In the genomic region with DNA sequence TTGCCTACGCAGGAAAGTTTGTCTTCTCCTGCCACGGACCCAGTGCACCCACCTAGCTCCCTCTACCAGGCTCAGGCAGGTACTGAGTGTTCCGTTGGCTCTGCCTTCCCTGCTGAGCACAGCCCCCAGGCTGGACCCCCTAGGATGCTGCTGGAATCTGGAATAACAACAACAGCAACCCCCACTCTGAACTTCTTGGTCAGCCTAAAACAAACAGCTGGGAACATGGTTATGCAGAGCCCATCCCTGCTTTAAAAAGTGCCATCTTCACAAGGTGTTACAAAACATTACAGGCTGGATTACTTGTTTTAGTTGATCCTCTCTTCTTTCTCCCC, we compare ENCODE assay signal across 26 cellular contexts. TPM values are rescaled to one million over a fixed set of nuclear protein-coding genes. Genes with fewer than 3 reads are reported as not detected.
DNase-seq lines count a peak whose midpoint lies in the region; ATAC-seq and TF ChIP-seq lines count a peak whose summit lies in the region.
"Had no signal": no experiment of that assay in that cellular context is flagged by ENCODE, and none has a peak within 500 bp of the region (broad histone marks: within the 10 kb centered on the region; RNA-seq: fewer than 3 reads in every experiment).

No MANE protein-coding gene starts in this region.

- no peaks in the 10 kb centered on the region for H3K36me3 ChIP-seq in hepatocyte (replicated peaks; ENCODE audit: insufficient read depth, low read depth)
- no peaks in the 10 kb centered on the region for H3K36me3 ChIP-seq in lower lobe of right lung
- H3K36me3 ChIP-seq in esophagus squamous epithelium: no peaks in the 10 kb centered on the region
- H3K36me3 ChIP-seq: left lung, ovary, transverse colon had no signal

- H4K20me1 ChIP-seq in hepatocyte (ENCODE audit: insufficient read depth, poor library complexity, severe bottlenecking): no peaks in the 10 kb centered on the region

- no peak overlapping the region for H3K27ac ChIP-seq in VCaP
- H3K27ac ChIP-seq in hepatocyte: no peak overlapping the region
- H3K27ac ChIP-seq in lower lobe of right lung: no peak overlapping the region
- no peak overlapping the region for H3K27ac ChIP-seq in esophagus squamous epithelium
- H3K27ac ChIP-seq: left lung, ovary, transverse colon had no signal

- ATAC-seq in HG03025 (IDR thresholded peaks at IDR 0.05; ENCODE audit: low FRiP score, unreplicated experiment) (no peak), lower lobe of right lung (no peak)
- ATAC-seq: activated CD4-positive, alpha-beta T cell treated with anti-CD3 and anti-CD28 coated beads for 36 hours; left lung; T-helper 17 cell had no signal

- TF ChIP-seq POLR2A in esophagus squamous epithelium (IDR thresholded peaks at IDR 0.05): no peak

- H3K4me1 ChIP-seq in hepatocyte (ENCODE audit: insufficient read depth) (no peaks in the 10 kb centered on the region), lower lobe of right lung (no peaks in the 10 kb centered on the region), esophagus squamous epithelium (no peaks in the 10 kb centered on the region)
- H3K4me1 ChIP-seq: left lung, transverse colon had no signal

- H3K4me2 ChIP-seq in hepatocyte: no peak overlapping the region
- H3K4me2 ChIP-seq: SK-N-SH had no signal

- H2AFZ ChIP-seq in hepatocyte: no peak overlapping the region

- 3% methylated on average over 3 of the region's 3 CpGs for WGBS in hepatocyte (ENCODE audit: low lambda C conversion rate, missing lambda C conversion rate)
- 20% methylated on average over 1 of the region's 3 CpGs; no CpG with 5 or more reads in 1 of the 2 donors for WGBS in esophagus squamous epithelium, 2 donors

- H3K4me1 Mint-ChIP-seq in nephron: peaks cover 8% of the 10 kb centered on the region
- H3K4me1 Mint-ChIP-seq: activated CD4-positive, alpha-beta T cell treated with anti-CD3 and anti-CD28 coated beads for 36 hours; immature natural killer cell; naive B cell; T-helper 17 cell had no signal

- H3K27me3 ChIP-seq in hepatocyte (peaks cover 65% of the 10 kb centered on the region), lower lobe of right lung (ENCODE audit: low read depth) (peaks cover 54% of the 10 kb centered on the region), esophagus squamous epithelium (peaks cover 0 to 72% (median 0%) of the 10 kb centered on the region in 4 donors)
- H3K27me3 ChIP-seq: ovary had no signal

- H3K9me2 ChIP-seq in hepatocyte (replicated peaks; ENCODE audit: insufficient read depth): no peaks in the 10 kb centered on the region
- H3K9me2 ChIP-seq: SK-N-SH had no signal

- no peak overlapping the region for H3K4me3 Mint-ChIP-seq in nephron
- H3K4me3 Mint-ChIP-seq: activated CD4-positive, alpha-beta T cell treated with anti-CD3 and anti-CD28 coated beads for 36 hours; immature natural killer cell; T-helper 17 cell had no signal

- H3K9me3 ChIP-seq in hepatocyte (ENCODE audit: low read depth): no peaks in the 10 kb centered on the region
- no peaks in the 10 kb centered on the region for H3K9me3 ChIP-seq in lower lobe of right lung
- no peaks in the 10 kb centered on the region for H3K9me3 ChIP-seq in esophagus squamous epithelium
- H3K9me3 ChIP-seq: left lung, ovary, SK-N-SH, transverse colon had no signal

- H3K4me3 ChIP-seq in hepatocyte (no peak overlapping the region), lower lobe of right lung (no peak overlapping the region), esophagus squamous epithelium (no peak overlapping the region)
- H3K4me3 ChIP-seq: left lung, ovary, transverse colon had no signal

- DNase-seq in hepatocyte (ENCODE audit: low spot score): no peak
- DNase-seq in ureter (ENCODE audit: low spot score): no peak
- DNase-seq in lower lobe of right lung: no peak
- DNase-seq in esophagus squamous epithelium (lab: John Stamatoyannopoulos, UW): no peak
- DNase-seq: activated CD4-positive, alpha-beta T cell treated with anti-CD3 and anti-CD28 coated beads for 36 hours; activated CD8-positive, alpha-beta memory T cell treated with anti-CD3 and anti-CD28 coated beads for 24 hours; activated gamma-delta T cell; GF-D8; immature natural killer cell; Karpas-422; left lung; naive B cell; NCI-H1436; NCI-H2081 treated with DMSO at 0.1 percent for 48 hours; NCI-H446; NCI-H774; ovary; SK-N-SH; T-helper 17 cell; transverse colon had no signal

- H3K27me3 Mint-ChIP-seq in nephron (ENCODE audit: low read depth): peaks cover 92% of the 10 kb centered on the region

- TF ChIP-seq CTCF in GM12873 (IDR thresholded peaks at IDR 0.05; ENCODE audit: insufficient read depth, low read depth, low read length, missing control alignments) (peak; percentile 2), VCaP (conservative IDR thresholded peaks at IDR 0.05) (peak; percentile 51), hepatocyte (IDR thresholded peaks at IDR 0.05; ENCODE audit: poor library complexity) (peak; percentile 8), nephron (IDR thresholded peaks at IDR 0.05; ENCODE audit: unreplicated experiment in 3 of 3) (peak; percentile 10 to 23 (median 21)), lower lobe of right lung (IDR thresholded peaks at IDR 0.05) (no peak), esophagus squamous epithelium (IDR thresholded peaks at IDR 0.05) (no peak)

- no peaks in the 10 kb centered on the region for H3K79me2 ChIP-seq in hepatocyte

- H3K9me3 Mint-ChIP-seq in nephron: no peaks in the 10 kb centered on the region

- H3K36me3 Mint-ChIP-seq in nephron (ENCODE audit: low read depth): no peaks in the 10 kb centered on the region
- H3K36me3 Mint-ChIP-seq: immature natural killer cell had no signal

- H3K27ac Mint-ChIP-seq in nephron: no peak overlapping the region
- H3K27ac Mint-ChIP-seq: activated CD4-positive, alpha-beta T cell treated with anti-CD3 and anti-CD28 coated beads for 36 hours; immature natural killer cell; T-helper 17 cell had no signal

- intact Hi-C loops in lower lobe of right lung (cut with DNase I) (no loop called here), esophagus squamous epithelium (cut with DNase I) (no loop called here)

RNA-seq across cellular contexts. Expression of gene OPCML, which starts 1.8 kb away (rescaled TPM):
- total RNA-seq in hepatocyte (0.37 and 0.76 TPM in 2 replicates), ureter (0.10 TPM), lower lobe of right lung (0.12 TPM), esophagus squamous epithelium (under 1 TPM in 1 of 4 donors, not detected in 3; under 0.01 TPM)
- 0.98 TPM in 1 of 2 replicates, not detected in the other for polyA plus RNA-seq in hepatocyte
- total RNA-seq: activated CD4-positive, alpha-beta T cell treated with anti-CD3 and anti-CD28 coated beads for 36 hours; dermis microvascular lymphatic vessel endothelial cell; endothelial cell of umbilical vein; left lung; T-helper 17 cell; transverse colon had no signal
- polyA plus RNA-seq: endothelial cell of umbilical vein, immature natural killer cell, SK-N-SH had no signal

Comparison
In these comparisons a context has a peak if more than half of its experiments do, and no peak if none do; other contexts are left out.
1. CTCF ChIP-seq: peak in GM12873 (single experiment), VCaP (single experiment), hepatocyte (single experiment) and nephron (3 of 3); none in lower lobe of right lung (single experiment) and esophagus squamous epithelium (0 of 6).